20 cellular contexts compared by ENCODE assay signal in the genomic region with DNA sequence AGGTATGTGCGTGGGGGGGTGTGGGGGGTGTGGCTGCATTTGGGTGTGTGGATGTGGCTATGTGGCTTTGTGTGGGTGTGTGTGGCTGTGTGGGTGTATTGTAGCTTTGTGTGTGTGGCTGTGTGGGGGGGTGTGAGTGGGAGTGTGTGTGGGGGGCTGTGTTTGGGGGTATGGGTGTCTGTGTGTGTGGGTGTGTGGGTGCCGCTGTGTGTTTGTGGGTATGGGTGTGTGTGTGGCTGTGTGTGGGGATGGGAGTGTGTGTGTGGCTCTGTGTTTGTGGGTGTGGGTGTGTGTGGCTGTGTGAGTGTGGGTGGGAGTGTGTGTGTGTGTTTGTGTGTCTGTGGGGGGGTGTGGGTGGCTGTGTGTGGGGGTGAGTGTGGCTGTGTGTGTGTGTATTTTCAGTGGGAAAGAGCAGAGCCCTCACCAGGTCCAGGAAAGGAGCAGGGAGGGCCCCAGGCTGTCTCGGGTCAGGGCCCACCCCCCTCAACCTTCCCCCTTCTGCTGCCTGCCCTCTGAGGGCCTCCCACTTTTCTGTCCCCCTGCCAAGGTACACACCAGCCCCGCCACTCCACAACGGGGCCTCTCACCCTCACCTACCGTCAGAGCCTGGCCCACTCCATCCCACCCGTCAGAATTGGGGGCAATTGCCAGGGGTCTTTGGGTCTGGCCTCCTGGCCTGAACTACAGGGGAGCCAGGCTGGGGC. TPM values are rescaled to one million over a fixed set of nuclear protein-coding genes. Genes with fewer than 3 reads are reported as not detected.
DNase-seq lines count a peak whose midpoint lies in the region; ATAC-seq, FAIRE-seq and TF ChIP-seq lines count a peak whose summit lies in the region.
"Had no signal": no experiment of that assay in that cellular context is flagged by ENCODE, and none has a peak within 500 bp of the region (broad histone marks: within the 10 kb centered on the region; RNA-seq: fewer than 3 reads in every experiment).

No MANE protein-coding gene starts in this region.

- CTCF ChIA-PET in HepG2 (lab: Yijun Ruan, JAX; ENCODE audit: low intra/inter-chr PET ratio, low total read pairs), result interaction anchor here (0.9 kb wide), 1 partner anchor 61 kb away, joined by 3 read pairs; no protein-coding TSS in a partner anchor

- peak overlapping the region; percentile 56 for H3K4me2 ChIP-seq in HepG2 (ENCODE audit: low read depth, low read length)

- H3K4me1 ChIP-seq in HepG2 (ENCODE audit: insufficient read depth, low read length) (peaks cover 49% of the 10 kb centered on the region), right lobe of liver (no peaks in the 10 kb centered on the region)

- TF ChIP-seq EP300 in HepG2 (IDR thresholded peaks at IDR 0.05; ENCODE audit: low read depth in 2 of 2, low read length in 2 of 2) (no peak), HepG2 (CRISPR knock-in tag; IDR thresholded peaks at IDR 0.05; ENCODE audit: borderline replicate concordance) (no peak)

- H3K4me3 ChIP-seq in HepG2 (replicated peaks in 1 of 3; ENCODE audit: insufficient read depth in 1 of 3, low read depth in 2 of 3, low read length in 3 of 3), result no peak overlapping the region; a peak in 1 of 6 replicates
- no peak overlapping the region for H3K4me3 ChIP-seq in right lobe of liver
- H3K4me3 ChIP-seq: SJCRH30 had no signal

- H3K36me3 Mint-ChIP-seq in T-helper 17 cell (ENCODE audit: low read depth), result peaks cover 9% of the 10 kb centered on the region

- H3K27ac ChIP-seq in HepG2 (ENCODE audit: extremely low read length, insufficient read depth, low read length), result no peak overlapping the region
- H3K27ac ChIP-seq in right lobe of liver, result no peak overlapping the region
- H3K27ac ChIP-seq: C4-2B, SJCRH30 had no signal

- H3K27me3 ChIP-seq in HepG2 (ENCODE audit: control insufficient read depth in 1 of 2, insufficient read depth in 2 of 2, low read length in 2 of 2) (peaks cover 7 to 39% of the 10 kb centered on the region in 2 experiments; a peak in 4 of 5 replicates), right lobe of liver (no peaks in the 10 kb centered on the region)

- 28% methylated on average over 6 of the region's 7 CpGs for WGBS in HepG2 (ENCODE audit: low lambda C conversion rate)
- 49% methylated on average over 4 of the region's 7 CpGs for WGBS in right lobe of liver (ENCODE audit: insufficient coverage, low coverage, low lambda C conversion rate, missing lambda C conversion rate)

- no peaks in the 10 kb centered on the region for H3K79me2 ChIP-seq in HepG2 (ENCODE audit: insufficient read depth, low read length)

- H3K4me3 Mint-ChIP-seq in T-helper 17 cell, result peak overlapping the region; percentile 49

- no peak for DNase-seq in HepG2 (ENCODE audit: low spot score)
- DNase-seq in right lobe of liver, result no peak
- no peak for DNase-seq in T-helper 17 cell
- peak; percentile 6 for DNase-seq in iPS-NIHi11 (ENCODE audit: low spot score)
- no peak for DNase-seq in activated CD4-positive, CD25-positive, alpha-beta regulatory T cell treated with anti-CD3 and anti-CD28 coated beads, Interleukin-2, amount 50 U/mL, for 72 hours
- DNase-seq in NCI-H69 (lab: John Stamatoyannopoulos, UW), result no peak
- DNase-seq: DND-41, GOT3, Karpas-422, NCI-H1092, NCI-H1436 treated with DMSO at 0.1 percent for 48 hours, NCI-H2029, NCI-H526, SJCRH30, SW 1271 had no signal

- no peak for FAIRE-seq in HepG2 (lab: Jason Lieb, UNC)

- intact Hi-C loops in HepG2 (cut with micrococcal nuclease; ENCODE audit: unreplicated experiment), result no loop called here
- intact Hi-C loops in right lobe of liver (cut with DNase I), result no loop called here

- BruUV-seq in HepG2 (replicated peaks; lab: Mats Ljungman, UMichigan), result no TSS peak

- TF ChIP-seq POLR2A in HepG2 (IDR thresholded peaks at IDR 0.05; ENCODE audit: insufficient read depth in 1 of 2, low read depth in 2 of 2, low read length in 2 of 2) (no peak), right lobe of liver (IDR thresholded peaks at IDR 0.05) (no peak)

- POLR2A ChIA-PET in HepG2 (lab: Yijun Ruan, JAX), result no interaction called here

- no peaks in the 10 kb centered on the region for H4K20me1 ChIP-seq in HepG2 (ENCODE audit: insufficient read depth, low read length)

- in situ Hi-C loops in HepG2 (cut with HindIII; ENCODE audit: extremely low pct_ligation_motif_present, low pct_unique_long_range_greater_than_20kb), result no loop called here

- no peak overlapping the region for H3K9ac ChIP-seq in HepG2 (ENCODE audit: insufficient read depth, low read depth, low read length)

- TF ChIP-seq CTCF in HepG2 (CRISPR knock-in tag; IDR thresholded peaks at IDR 0.05) (no peak), right lobe of liver (IDR thresholded peaks at IDR 0.05) (no peak)

- H3K27ac Mint-ChIP-seq in T-helper 17 cell, result no peak overlapping the region

- H3K9me3 ChIP-seq in HepG2 (ENCODE audit: low read length) (no peaks in the 10 kb centered on the region), right lobe of liver (no peaks in the 10 kb centered on the region), T-helper 17 cell (ENCODE audit: control insufficient read depth, low read length, poor library complexity, severe bottlenecking) (no peaks in the 10 kb centered on the region)
- H3K9me3 ChIP-seq: SJCRH30 had no signal

- H3K36me3 ChIP-seq in HepG2 (replicated peaks in 1 of 2; ENCODE audit: control insufficient read depth in 1 of 2, insufficient read depth in 2 of 2, low read length in 2 of 2), result no peaks in the 10 kb centered on the region
- no peaks in the 10 kb centered on the region for H3K36me3 ChIP-seq in right lobe of liver
- H3K36me3 ChIP-seq: SJCRH30 had no signal

- H3K4me1 Mint-ChIP-seq in T-helper 17 cell, result peaks cover 32% of the 10 kb centered on the region

- TF ChIP-seq RAD21 in HepG2 (CRISPR knock-in tag; IDR thresholded peaks at IDR 0.05), result no peak

- peaks cover 40% of the 10 kb centered on the region for H3K27me3 Mint-ChIP-seq in T-helper 17 cell

- H2AFZ ChIP-seq in HepG2 (ENCODE audit: low read length), result no peak overlapping the region

- ATAC-seq in HepG2 (no peak), right lobe of liver (no peak), T-helper 17 cell (no peak), HG02798 (IDR thresholded peaks at IDR 0.05; ENCODE audit: poor library complexity, unreplicated experiment) (no peak)
- ATAC-seq: Panc1 had no signal

RNA-seq across cellular contexts. Expression of a gene that starts 1.9 kb away (rescaled TPM):
- 0.04 and 0.24 TPM in 2 replicates for total RNA-seq in HepG2 (2016; rRNA removed; fragmentation: Illumina TruSeq; extraction: Trizol)
- not detected in 2 replicates for total RNA-seq in HepG2 (2016; cell fraction: cytosol; rRNA removed; fragmentation: Illumina TruSeq; extraction: Trizol; ENCODE audit: low read depth)
- total RNA-seq in HepG2 (2016; cell fraction: insoluble cytoplasmic fraction; rRNA removed; fragmentation: Illumina TruSeq; extraction: Trizol), result 0.04 and 0.09 TPM in 2 replicates
- 0.06 TPM in 1 of 2 replicates, not detected in the other for total RNA-seq in HepG2 (2016; cell fraction: membrane; rRNA removed; fragmentation: Illumina TruSeq; extraction: Trizol)
- 0.19 and 0.34 TPM in 2 replicates for total RNA-seq in HepG2 (2016; cell fraction: nucleus; rRNA removed; fragmentation: Illumina TruSeq; extraction: Trizol)
- 0.13 and 0.24 TPM in 2 replicates for polyA plus RNA-seq in HepG2 (2011; rRNA removed)
- 0.21 and 0.22 TPM in 2 replicates for polyA plus RNA-seq in HepG2 (2011; cell fraction: cytosol; rRNA removed)
- polyA plus RNA-seq in HepG2 (2011; cell fraction: nucleus; rRNA removed), result 0.52 and 0.53 TPM in 2 replicates
- 0.13 and 0.17 TPM in 2 replicates for polyA plus RNA-seq in HepG2 (2012)
- not detected in 2 replicates for polyA plus RNA-seq in HepG2 (2016; cell fraction: cytosol; fragmentation: Illumina TruSeq; extraction: Trizol; ENCODE audit: low read depth)
- 0.10 TPM in 1 of 2 replicates, not detected in the other for polyA plus RNA-seq in HepG2 (2016; cell fraction: insoluble cytoplasmic fraction; fragmentation: Illumina TruSeq; extraction: Trizol; ENCODE audit: low read depth)
- polyA plus RNA-seq in HepG2 (2016; cell fraction: membrane; fragmentation: Illumina TruSeq; extraction: Trizol; ENCODE audit: low read depth), result 0.03 TPM in 1 of 2 replicates, not detected in the other
- 0.20 TPM in 1 of 2 replicates, not detected in the other for polyA plus RNA-seq in HepG2 (2016; cell fraction: nucleus; fragmentation: Illumina TruSeq; extraction: Trizol; ENCODE audit: insufficient read depth, low read depth)
- polyA minus RNA-seq in HepG2 (2011; rRNA and poly(A)+ RNA removed; ENCODE audit: low replicate concordance), result 0.07 and 0.52 TPM in 2 replicates
- polyA minus RNA-seq in HepG2 (2011; cell fraction: cytosol; rRNA and poly(A)+ RNA removed), result 0.20 and 0.26 TPM in 2 replicates
- 0.50 and 0.52 TPM in 2 replicates for polyA minus RNA-seq in HepG2 (2011; cell fraction: nucleus; rRNA and poly(A)+ RNA removed)
- total RNA-seq in right lobe of liver, result under 1 TPM; 0.18 to 0.74 (median 0.52) TPM
- under 1 TPM in 1 of 2 donors, not detected in 1; 0.25 TPM for total RNA-seq in T-helper 17 cell
- total RNA-seq: MCF 10A had no signal

RNA-seq across cellular contexts. Expression of a gene that starts 22.3 kb away (rescaled TPM):
- 62.4 and 66.7 TPM in 2 replicates for total RNA-seq in HepG2 (2016; rRNA removed; fragmentation: Illumina TruSeq; extraction: Trizol)
- total RNA-seq in HepG2 (2016; cell fraction: cytosol; rRNA removed; fragmentation: Illumina TruSeq; extraction: Trizol; ENCODE audit: low read depth), result 33.8 and 35.1 TPM in 2 replicates
- 67.4 and 70.9 TPM in 2 replicates for total RNA-seq in HepG2 (2016; cell fraction: insoluble cytoplasmic fraction; rRNA removed; fragmentation: Illumina TruSeq; extraction: Trizol)
- total RNA-seq in HepG2 (2016; cell fraction: membrane; rRNA removed; fragmentation: Illumina TruSeq; extraction: Trizol), result 51.3 and 59.4 TPM in 2 replicates
- total RNA-seq in HepG2 (2016; cell fraction: nucleus; rRNA removed; fragmentation: Illumina TruSeq; extraction: Trizol), result 32.1 and 40.4 TPM in 2 replicates
- 48.0 and 53.7 TPM in 2 replicates for polyA plus RNA-seq in HepG2 (2011; rRNA removed)
- polyA plus RNA-seq in HepG2 (2011; cell fraction: cytosol; rRNA removed), result 54.6 and 63.8 TPM in 2 replicates
- 23.5 and 23.9 TPM in 2 replicates for polyA plus RNA-seq in HepG2 (2011; cell fraction: nucleus; rRNA removed)
- 39.6 and 48.9 TPM in 2 replicates for polyA plus RNA-seq in HepG2 (2012)
- polyA plus RNA-seq in HepG2 (2016; cell fraction: cytosol; fragmentation: Illumina TruSeq; extraction: Trizol; ENCODE audit: low read depth), result 32.8 and 40.4 TPM in 2 replicates
- 70.8 and 86.6 TPM in 2 replicates for polyA plus RNA-seq in HepG2 (2016; cell fraction: insoluble cytoplasmic fraction; fragmentation: Illumina TruSeq; extraction: Trizol; ENCODE audit: low read depth)
- 45.9 and 53.3 TPM in 2 replicates for polyA plus RNA-seq in HepG2 (2016; cell fraction: membrane; fragmentation: Illumina TruSeq; extraction: Trizol; ENCODE audit: low read depth)
- 58.4 and 69.5 TPM in 2 replicates for polyA plus RNA-seq in HepG2 (2016; cell fraction: nucleus; fragmentation: Illumina TruSeq; extraction: Trizol; ENCODE audit: insufficient read depth, low read depth)
- polyA minus RNA-seq in HepG2 (2011; rRNA and poly(A)+ RNA removed; ENCODE audit: low replicate concordance), result 12.2 and 41.8 TPM in 2 replicates
- 16.1 and 26.3 TPM in 2 replicates for polyA minus RNA-seq in HepG2 (2011; cell fraction: cytosol; rRNA and poly(A)+ RNA removed)
- 10.3 and 14.2 TPM in 2 replicates for polyA minus RNA-seq in HepG2 (2011; cell fraction: nucleus; rRNA and poly(A)+ RNA removed)
- total RNA-seq in right lobe of liver, result 10 to 100 TPM; 26.0 to 52.4 (median 30.9) TPM
- total RNA-seq in T-helper 17 cell, result 10 to 100 TPM; 35.0 to 37.8 TPM

RNA-seq across cellular contexts. Expression of a gene that starts 29.0 kb away (rescaled TPM):
- total RNA-seq in HepG2 (2016; rRNA removed; fragmentation: Illumina TruSeq; extraction: Trizol), result 5.5 and 7.2 TPM in 2 replicates
- 2.9 and 3.9 TPM in 2 replicates for total RNA-seq in HepG2 (2016; cell fraction: cytosol; rRNA removed; fragmentation: Illumina TruSeq; extraction: Trizol; ENCODE audit: low read depth)
- total RNA-seq in HepG2 (2016; cell fraction: insoluble cytoplasmic fraction; rRNA removed; fragmentation: Illumina TruSeq; extraction: Trizol), result 6.3 and 7.8 TPM in 2 replicates
- 4.2 TPM in 2 replicates for total RNA-seq in HepG2 (2016; cell fraction: membrane; rRNA removed; fragmentation: Illumina TruSeq; extraction: Trizol)
- 6.1 and 7.9 TPM in 2 replicates for total RNA-seq in HepG2 (2016; cell fraction: nucleus; rRNA removed; fragmentation: Illumina TruSeq; extraction: Trizol)
- polyA plus RNA-seq in HepG2 (2011; rRNA removed), result 5.6 and 6.8 TPM in 2 replicates
- 4.7 and 5.2 TPM in 2 replicates for polyA plus RNA-seq in HepG2 (2011; cell fraction: cytosol; rRNA removed)
- polyA plus RNA-seq in HepG2 (2011; cell fraction: nucleus; rRNA removed), result 14.7 and 14.9 TPM in 2 replicates
- 7.7 and 14.1 TPM in 2 replicates for polyA plus RNA-seq in HepG2 (2012)
- polyA plus RNA-seq in HepG2 (2016; cell fraction: cytosol; fragmentation: Illumina TruSeq; extraction: Trizol; ENCODE audit: low read depth), result 1.7 and 2.4 TPM in 2 replicates
- 14.2 and 15.7 TPM in 2 replicates for polyA plus RNA-seq in HepG2 (2016; cell fraction: insoluble cytoplasmic fraction; fragmentation: Illumina TruSeq; extraction: Trizol; ENCODE audit: low read depth)
- 4.5 and 4.6 TPM in 2 replicates for polyA plus RNA-seq in HepG2 (2016; cell fraction: membrane; fragmentation: Illumina TruSeq; extraction: Trizol; ENCODE audit: low read depth)
- 19.3 and 21.5 TPM in 2 replicates for polyA plus RNA-seq in HepG2 (2016; cell fraction: nucleus; fragmentation: Illumina TruSeq; extraction: Trizol; ENCODE audit: insufficient read depth, low read depth)
- polyA minus RNA-seq in HepG2 (2011; rRNA and poly(A)+ RNA removed; ENCODE audit: low replicate concordance), result 8.3 and 16.3 TPM in 2 replicates
- polyA minus RNA-seq in HepG2 (2011; cell fraction: cytosol; rRNA and poly(A)+ RNA removed), result 6.0 and 8.5 TPM in 2 replicates
- 4.0 and 7.2 TPM in 2 replicates for polyA minus RNA-seq in HepG2 (2011; cell fraction: nucleus; rRNA and poly(A)+ RNA removed)
- total RNA-seq in right lobe of liver, result 10 to 100 TPM; 10.2 to 28.2 (median 15.8) TPM
- total RNA-seq in T-helper 17 cell, result 100 to 1,000 TPM; 173 to 175 TPM

RNA-seq across cellular contexts. Expression of a gene that starts 38.3 kb away (rescaled TPM):
- 30.6 and 31.7 TPM in 2 replicates for total RNA-seq in HepG2 (2016; rRNA removed; fragmentation: Illumina TruSeq; extraction: Trizol)
- 3.7 and 4.0 TPM in 2 replicates for total RNA-seq in HepG2 (2016; cell fraction: cytosol; rRNA removed; fragmentation: Illumina TruSeq; extraction: Trizol; ENCODE audit: low read depth)
- total RNA-seq in HepG2 (2016; cell fraction: insoluble cytoplasmic fraction; rRNA removed; fragmentation: Illumina TruSeq; extraction: Trizol), result 28.9 and 29.6 TPM in 2 replicates
- total RNA-seq in HepG2 (2016; cell fraction: membrane; rRNA removed; fragmentation: Illumina TruSeq; extraction: Trizol), result 7.7 and 9.6 TPM in 2 replicates
- total RNA-seq in HepG2 (2016; cell fraction: nucleus; rRNA removed; fragmentation: Illumina TruSeq; extraction: Trizol), result 12.3 and 14.5 TPM in 2 replicates
- polyA plus RNA-seq in HepG2 (2011; rRNA removed), result 36.4 and 36.6 TPM in 2 replicates
- polyA plus RNA-seq in HepG2 (2011; cell fraction: cytosol; rRNA removed), result 34.1 and 41.6 TPM in 2 replicates
- 22.4 and 24.6 TPM in 2 replicates for polyA plus RNA-seq in HepG2 (2011; cell fraction: nucleus; rRNA removed)
- 16.7 and 20.9 TPM in 2 replicates for polyA plus RNA-seq in HepG2 (2012)
- polyA plus RNA-seq in HepG2 (2016; cell fraction: cytosol; fragmentation: Illumina TruSeq; extraction: Trizol; ENCODE audit: low read depth), result 2.2 and 2.9 TPM in 2 replicates
- polyA plus RNA-seq in HepG2 (2016; cell fraction: insoluble cytoplasmic fraction; fragmentation: Illumina TruSeq; extraction: Trizol; ENCODE audit: low read depth), result 27.1 and 29.0 TPM in 2 replicates
- polyA plus RNA-seq in HepG2 (2016; cell fraction: membrane; fragmentation: Illumina TruSeq; extraction: Trizol; ENCODE audit: low read depth), result 5.2 and 5.4 TPM in 2 replicates
- 22.0 and 25.1 TPM in 2 replicates for polyA plus RNA-seq in HepG2 (2016; cell fraction: nucleus; fragmentation: Illumina TruSeq; extraction: Trizol; ENCODE audit: insufficient read depth, low read depth)
- polyA minus RNA-seq in HepG2 (2011; rRNA and poly(A)+ RNA removed; ENCODE audit: low replicate concordance), result 25.4 and 32.0 TPM in 2 replicates
- polyA minus RNA-seq in HepG2 (2011; cell fraction: cytosol; rRNA and poly(A)+ RNA removed), result 11.0 and 12.9 TPM in 2 replicates
- polyA minus RNA-seq in HepG2 (2011; cell fraction: nucleus; rRNA and poly(A)+ RNA removed), result 5.2 and 5.3 TPM in 2 replicates
- total RNA-seq in right lobe of liver, result 10 to 100 TPM in 3 of 6 experiments, 1 to 10 TPM in 3; 9.1 to 30.7 (median 14.9) TPM
- 10 to 100 TPM; 17.0 to 21.2 TPM for total RNA-seq in T-helper 17 cell

RNA-seq across cellular contexts. Expression of a gene that starts 43.1 kb away (rescaled TPM):
- 0.31 and 0.35 TPM in 2 replicates for total RNA-seq in HepG2 (2016; rRNA removed; fragmentation: Illumina TruSeq; extraction: Trizol)
- not detected in 2 replicates for total RNA-seq in HepG2 (2016; cell fraction: cytosol; rRNA removed; fragmentation: Illumina TruSeq; extraction: Trizol; ENCODE audit: low read depth)
- 0.16 and 0.45 TPM in 2 replicates for total RNA-seq in HepG2 (2016; cell fraction: insoluble cytoplasmic fraction; rRNA removed; fragmentation: Illumina TruSeq; extraction: Trizol)
- 0.19 and 0.34 TPM in 2 replicates for total RNA-seq in HepG2 (2016; cell fraction: membrane; rRNA removed; fragmentation: Illumina TruSeq; extraction: Trizol)
- total RNA-seq in HepG2 (2016; cell fraction: nucleus; rRNA removed; fragmentation: Illumina TruSeq; extraction: Trizol), result 0.59 TPM in 1 of 2 replicates, not detected in the other
- polyA plus RNA-seq in HepG2 (2011; rRNA removed), result 0.24 and 0.38 TPM in 2 replicates
- polyA plus RNA-seq in HepG2 (2011; cell fraction: cytosol; rRNA removed), result 0.12 and 0.19 TPM in 2 replicates
- 0.57 and 1.3 TPM in 2 replicates for polyA plus RNA-seq in HepG2 (2011; cell fraction: nucleus; rRNA removed)
- polyA plus RNA-seq in HepG2 (2012), result 0.35 and 0.38 TPM in 2 replicates
- polyA plus RNA-seq in HepG2 (2016; cell fraction: cytosol; fragmentation: Illumina TruSeq; extraction: Trizol; ENCODE audit: low read depth), result 0.07 and 0.11 TPM in 2 replicates
- polyA plus RNA-seq in HepG2 (2016; cell fraction: insoluble cytoplasmic fraction; fragmentation: Illumina TruSeq; extraction: Trizol; ENCODE audit: low read depth), result 0.21 TPM in 2 replicates
- 0.10 and 0.25 TPM in 2 replicates for polyA plus RNA-seq in HepG2 (2016; cell fraction: membrane; fragmentation: Illumina TruSeq; extraction: Trizol; ENCODE audit: low read depth)
- polyA plus RNA-seq in HepG2 (2016; cell fraction: nucleus; fragmentation: Illumina TruSeq; extraction: Trizol; ENCODE audit: insufficient read depth, low read depth), result 0.45 and 0.79 TPM in 2 replicates
- 0.84 TPM in 1 of 2 replicates, not detected in the other for polyA minus RNA-seq in HepG2 (2011; rRNA and poly(A)+ RNA removed; ENCODE audit: low replicate concordance)
- not detected in 2 replicates for polyA minus RNA-seq in HepG2 (2011; cell fraction: cytosol; rRNA and poly(A)+ RNA removed)
- 0.62 and 0.64 TPM in 2 replicates for polyA minus RNA-seq in HepG2 (2011; cell fraction: nucleus; rRNA and poly(A)+ RNA removed)
- total RNA-seq in right lobe of liver, result not detected
- under 1 TPM; 0.29 to 0.30 TPM for total RNA-seq in T-helper 17 cell
- total RNA-seq: G401, MCF 10A, SJCRH30 had no signal

Comparison
In these comparisons a context has a peak if more than half of its experiments do, and no peak if none do; other contexts are left out.
1. RNA of a gene that starts 29.0 kb away (total RNA-seq): 173 to 175 TPM in T-helper 17 cell; 10.2 to 28.2 TPM in right lobe of liver and 2.9 to 7.9 TPM in HepG2; every median in the first group is over 4 times any median in the second.